8 cellular contexts compared by ENCODE assay signal in the genomic region with DNA sequence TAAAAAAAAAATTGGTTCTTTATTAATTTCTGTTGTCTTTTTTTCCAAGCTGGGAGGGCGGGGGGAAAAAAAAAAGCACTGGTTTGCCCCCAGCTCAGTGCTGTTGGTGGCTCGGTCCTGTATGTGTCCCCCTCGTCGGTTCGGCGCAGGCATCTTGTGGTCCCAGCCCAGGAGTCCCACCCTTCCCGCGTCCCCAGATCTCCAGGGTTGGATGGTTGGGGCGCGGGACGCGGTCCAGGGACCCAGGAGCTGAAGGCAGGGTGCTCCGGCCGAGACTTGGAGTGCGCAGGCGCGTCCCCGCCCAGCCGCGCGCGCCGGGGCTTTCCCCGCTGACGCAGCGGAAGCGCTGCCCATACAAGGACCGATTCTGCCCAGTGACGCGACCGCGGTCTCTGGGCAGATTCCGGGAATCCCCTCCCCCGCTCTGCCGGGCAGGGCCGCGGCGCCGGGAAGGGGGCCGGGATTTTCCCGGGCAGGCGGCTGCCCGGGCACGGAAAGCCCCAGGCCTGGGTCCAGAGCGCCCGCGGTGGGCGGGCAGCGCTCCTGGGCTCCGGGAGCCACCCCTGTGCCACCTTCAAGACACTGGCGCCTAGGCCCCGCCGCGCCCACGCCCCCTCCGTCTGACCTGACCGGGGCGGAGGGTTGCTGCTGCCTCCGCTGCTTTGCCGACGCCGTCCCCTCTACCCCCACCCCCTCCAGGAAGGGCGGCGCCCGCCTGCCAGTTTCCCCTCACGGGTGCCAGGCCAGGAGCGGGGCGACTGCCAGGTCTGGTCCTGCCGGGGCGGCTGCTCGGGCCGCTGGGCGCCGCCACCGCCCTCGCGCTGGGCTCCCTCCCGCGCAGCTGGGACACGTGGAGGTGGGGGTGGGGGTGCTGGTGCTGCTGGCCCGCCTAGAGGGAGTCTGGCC. TPM values are rescaled to one million over a fixed set of nuclear protein-coding genes. Genes with fewer than 3 reads are reported as not detected.
DNase-seq lines count a peak whose midpoint lies in the region; ATAC-seq and TF ChIP-seq lines count a peak whose summit lies in the region.

No MANE protein-coding gene starts in this region.

- peak; percentile 26 for ATAC-seq in GM21825 (IDR thresholded peaks at IDR 0.05; ENCODE audit: unreplicated experiment)
- peak; percentile 28 for ATAC-seq in activated naive CD8-positive, alpha-beta T cell treated with anti-CD3 and anti-CD28 coated beads, Interleukin-2, amount 10 ng/mL, durations not matched to agents 7 days and 5 days (ENCODE audit: low read depth)

- H3K4me1 ChIP-seq in ovary (ENCODE audit: insufficient read depth) (peaks cover 7% of the 10 kb centered on the region), thymus (ENCODE audit: control insufficient read depth, insufficient read depth, low read length) (peaks cover 5% of the 10 kb centered on the region)

- H3K27ac Mint-ChIP-seq in activated naive CD8-positive, alpha-beta T cell treated with anti-CD3 and anti-CD28 coated beads, Interleukin-2, amount 10 ng/mL, durations not matched to agents 7 days and 5 days, result peak overlapping the region; percentile 96

- no peaks in the 10 kb centered on the region for H3K27me3 Mint-ChIP-seq in activated naive CD8-positive, alpha-beta T cell treated with anti-CD3 and anti-CD28 coated beads, Interleukin-2, amount 10 ng/mL, durations not matched to agents 7 days and 5 days

- peaks cover 1% of the 10 kb centered on the region for H3K36me3 Mint-ChIP-seq in activated naive CD8-positive, alpha-beta T cell treated with anti-CD3 and anti-CD28 coated beads, Interleukin-2, amount 10 ng/mL, durations not matched to agents 7 days and 5 days

- peaks cover 35% of the 10 kb centered on the region for H3K4me1 Mint-ChIP-seq in activated naive CD8-positive, alpha-beta T cell treated with anti-CD3 and anti-CD28 coated beads, Interleukin-2, amount 10 ng/mL, durations not matched to agents 7 days and 5 days

- H3K4me3 Mint-ChIP-seq in activated naive CD8-positive, alpha-beta T cell treated with anti-CD3 and anti-CD28 coated beads, Interleukin-2, amount 10 ng/mL, durations not matched to agents 7 days and 5 days, result peak overlapping the region; percentile 94

- H3K36me3 ChIP-seq in ovary (no peaks in the 10 kb centered on the region), thymus (ENCODE audit: control insufficient read depth, insufficient read depth) (peaks cover 4% of the 10 kb centered on the region)

- H3K27ac ChIP-seq in ovary (peak overlapping the region; percentile 95 to 99), thymus (ENCODE audit: low read depth) (peak overlapping the region; percentile 96)

- intact Hi-C loops in head of caudate nucleus (cut with DNase I), result no loop called here
- intact Hi-C loops in ovary (cut with DNase I), result no loop called here

- peak; percentile 78 for TF ChIP-seq POLR2A in ovary (IDR thresholded peaks at IDR 0.05)

- TF ChIP-seq EP300 in ovary (IDR thresholded peaks at IDR 0.05), result peak; percentile 99

- WGBS in ovary, 3 donors, result 0 to 1% (median 1%) methylated on average over 68 to 81 of the region's 81 CpGs
- under 1% methylated on average over 81 of the region's 81 CpGs for WGBS in thymus

- H3K27me3 ChIP-seq in ovary (no peaks in the 10 kb centered on the region), thymus (ENCODE audit: control insufficient read depth, insufficient read depth) (peaks cover 13% of the 10 kb centered on the region)

- TF ChIP-seq CTCF in ovary (IDR thresholded peaks at IDR 0.05), result peak in 1 of 3 donors; percentile 27

- no peaks in the 10 kb centered on the region for H3K9me3 ChIP-seq in ovary
- no peaks in the 10 kb centered on the region for H3K9me3 ChIP-seq in thymus (ENCODE audit: control insufficient read depth)

- POLR2A ChIA-PET in activated naive CD8-positive, alpha-beta T cell treated with anti-CD3 and anti-CD28 coated beads, Interleukin-2, amount 10 ng/mL, durations not matched to agents 7 days and 5 days (lab: Charles Lee), result interaction anchor here (0.6 to 9.6 kb wide), 16 partner anchors 8 to 172 kb away, joined by 3 to 361 read pairs (median 12); a partner anchor contains a TSS

- peak overlapping the region; percentile 80 for H3K4me3 ChIP-seq in ovary
- peak overlapping the region; percentile 83 for H3K4me3 ChIP-seq in thymus (ENCODE audit: low read length)

- DNase-seq in DMS114 treated with DMSO at 0.1 percent for 48 hours (lab: John Stamatoyannopoulos, UW; ENCODE audit: unreplicated experiment) (peak; percentile 59), MV-4-11 (lab: John Stamatoyannopoulos, UW) (peak; percentile 93), SKM-1 treated with dmso at 0.1 percent for 144 hours (lab: John Stamatoyannopoulos, UW; ENCODE audit: unreplicated experiment) (peak; percentile 69), head of caudate nucleus (peak; percentile 78 to 97 (median 92)), ovary (peak; percentile 92 to 97 (median 96))
- peak; percentile 97 for DNase-seq in activated naive CD8-positive, alpha-beta T cell treated with anti-CD3 and anti-CD28 coated beads, Interleukin-2, amount 10 ng/mL, durations not matched to agents 7 days and 5 days

- H3K9me3 Mint-ChIP-seq in activated naive CD8-positive, alpha-beta T cell treated with anti-CD3 and anti-CD28 coated beads, Interleukin-2, amount 10 ng/mL, durations not matched to agents 7 days and 5 days, result no peaks in the 10 kb centered on the region

RNA-seq across cellular contexts. Expression of a gene that starts 2.3 kb away (rescaled TPM):
- total RNA-seq in activated naive CD8-positive, alpha-beta T cell treated with anti-CD3 and anti-CD28 coated beads, Interleukin-2, amount 10 ng/mL, durations not matched to agents 7 days and 5 days, result 10 to 100 TPM; 82.7 to 84.6 TPM
- total RNA-seq in ovary, result 1,000 to 10,000 TPM in 2 of 7 donors, 100 to 1,000 TPM in 5; 154 to 3,039 (median 413) TPM
- polyA plus RNA-seq in ovary (100 to 1,000 TPM in 1 of 2 donors, 1 to 10 TPM in 1; 6.8 to 570 TPM), thymus (139 TPM)

RNA-seq across cellular contexts. Expression of a gene that starts 8.1 kb away (rescaled TPM):
- 100 to 1,000 TPM; 170 to 181 TPM for total RNA-seq in activated naive CD8-positive, alpha-beta T cell treated with anti-CD3 and anti-CD28 coated beads, Interleukin-2, amount 10 ng/mL, durations not matched to agents 7 days and 5 days
- 100 to 1,000 TPM; 191 to 321 (median 263) TPM for total RNA-seq in ovary
- polyA plus RNA-seq in ovary, result 100 to 1,000 TPM in 1 of 2 donors, 10 to 100 TPM in 1; 98.3 to 237 TPM
- 113 TPM for polyA plus RNA-seq in thymus

RNA-seq across cellular contexts. Expression of a gene that starts 8.3 kb away (rescaled TPM):
- total RNA-seq in activated naive CD8-positive, alpha-beta T cell treated with anti-CD3 and anti-CD28 coated beads, Interleukin-2, amount 10 ng/mL, durations not matched to agents 7 days and 5 days, result 10 to 100 TPM in 1 of 2 experiments, 1 to 10 TPM in 1; 5.8 to 10.8 TPM
- 1 to 10 TPM in 5 of 7 donors, under 1 TPM in 1, not detected in 1; 0.71 to 5.4 (median 2.6) TPM for total RNA-seq in ovary
- polyA plus RNA-seq in ovary (1 to 10 TPM; 1.4 to 7.2 TPM), thymus (4.1 TPM)

RNA-seq across cellular contexts. Expression of a gene that starts 12.8 kb away (rescaled TPM):
- total RNA-seq in activated naive CD8-positive, alpha-beta T cell treated with anti-CD3 and anti-CD28 coated beads, Interleukin-2, amount 10 ng/mL, durations not matched to agents 7 days and 5 days, result 10 to 100 TPM; 46.2 to 47.8 TPM
- 10 to 100 TPM in 1 of 7 donors, 1 to 10 TPM in 6; 1.2 to 12.2 (median 7.7) TPM for total RNA-seq in ovary
- polyA plus RNA-seq in ovary, result 1 to 10 TPM; 1.6 to 8.0 TPM
- polyA plus RNA-seq in thymus, result 8.4 TPM

RNA-seq across cellular contexts. Expression of a gene that starts 18.2 kb away (rescaled TPM):
- total RNA-seq in activated naive CD8-positive, alpha-beta T cell treated with anti-CD3 and anti-CD28 coated beads, Interleukin-2, amount 10 ng/mL, durations not matched to agents 7 days and 5 days, result 10 to 100 TPM; 20.0 to 20.3 TPM
- 10 to 100 TPM; 24.9 to 52.2 (median 27.9) TPM for total RNA-seq in ovary
- polyA plus RNA-seq in ovary (10 to 100 TPM; 12.2 to 23.5 TPM), thymus (36.4 TPM)

Comparison
In these comparisons a context has a peak if more than half of its experiments do, and no peak if none do; other contexts are left out.
1. Peak in every context shown above with its lines: DNase-seq, ATAC-seq, H3K4me3 ChIP-seq and H3K27ac ChIP-seq.